ENCODE assay signal across 8 cellular contexts in the genomic region with DNA sequence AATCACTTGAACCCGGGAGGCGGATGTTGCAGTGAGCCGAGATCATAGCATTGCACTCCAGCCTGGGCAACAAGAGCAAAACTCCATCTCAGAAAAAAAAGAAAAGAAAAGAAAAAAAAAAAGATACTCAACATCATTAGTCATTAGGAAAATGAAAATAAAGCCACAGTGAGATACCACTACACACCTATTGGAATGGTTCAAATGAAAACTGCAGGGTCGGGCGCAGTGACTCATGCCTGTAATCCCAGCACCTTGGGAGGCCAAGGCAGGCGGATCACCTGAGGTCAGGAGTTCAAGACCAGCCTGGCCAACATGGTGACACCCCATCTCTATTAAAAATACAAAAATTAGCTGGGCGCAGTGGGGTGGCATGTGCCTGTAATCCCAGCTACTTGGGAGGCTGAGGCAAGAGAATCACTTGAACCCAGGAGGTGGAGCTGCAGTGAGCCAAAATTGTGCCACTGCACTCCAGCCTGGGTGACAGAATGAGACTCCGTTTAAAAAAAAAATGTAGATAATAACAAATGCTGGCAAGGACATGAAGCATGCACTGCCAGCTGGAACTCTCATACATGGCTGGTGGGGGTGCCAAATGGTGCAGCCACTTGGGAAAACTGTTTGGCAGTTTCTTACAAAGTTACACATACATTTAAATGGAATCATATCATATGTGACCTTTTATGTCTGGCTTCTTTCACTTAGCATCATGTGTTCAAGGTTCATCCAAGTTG.
DNase-seq lines count a peak whose midpoint lies in the region; ATAC-seq, FAIRE-seq and TF ChIP-seq lines count a peak whose summit lies in the region.
"Not testable (repeated sequence)": the region's sequence is repeated elsewhere in the genome, so short reads cannot be mapped to it uniquely, and the experiment has no call there.

No MANE protein-coding gene starts in this region.

- not testable (repeated sequence) for FAIRE-seq in GM12878 (lab: Jason Lieb, UNC)

- not testable (repeated sequence) for H3K36me3 ChIP-seq in GM12878 (ENCODE audit: control insufficient read depth in 2 of 2, insufficient read depth in 2 of 2, low read length in 1 of 2)

- peak; percentile 71 for ATAC-seq in activated CD8-positive, alpha-beta memory T cell treated with anti-CD3 and anti-CD28 coated beads, Interleukin-2, amount 10 ng/mL, durations not matched to agents 7 days and 5 days
- ATAC-seq in GM12878 = peak; percentile 71
- ATAC-seq in stimulated activated naive CD8-positive, alpha-beta T cell treated with anti-CD3 and anti-CD28 coated beads, Interleukin-15, amount 100 ng/mL, for 72 hours = peak; percentile 81

- not testable (repeated sequence) for TF ChIP-seq EP300 in GM12878 (IDR thresholded peaks at IDR 0.05; ENCODE audit: borderline replicate concordance in 1 of 2, control insufficient read depth in 1 of 2, low read depth in 2 of 2, low read length in 2 of 2)

- TF ChIP-seq POLR2A in GM12878 (IDR thresholded peaks at IDR 0.05; ENCODE audit: low read depth, low read length) = not testable (repeated sequence)

- not testable (repeated sequence) for H3K4me1 ChIP-seq in GM12878 (ENCODE audit: control insufficient read depth, insufficient read depth, low read length)

- not testable (repeated sequence) for H3K4me3 Mint-ChIP-seq in T-helper 2 cell treated with Interferon-gamma antibody and Interleukin-4, amounts not matched to agents 5 μg/mL and 100 μg/mL, for 36 hours; activated CD8-positive, alpha-beta memory T cell treated with anti-CD3 and anti-CD28 coated beads, Interleukin-2, amount 10 ng/mL, durations not matched to agents 7 days and 5 days; stimulated activated naive CD8-positive, alpha-beta T cell treated with anti-CD3 and anti-CD28 coated beads, Interleukin-15, amount 100 ng/mL, for 72 hours

- TF ChIP-seq CTCF in GM12865 (IDR thresholded peaks at IDR 0.05; ENCODE audit: insufficient read depth, low read depth, low read length, missing control alignments); GM12878 (IDR thresholded peaks at IDR 0.05 in 2 of 3, conservative IDR thresholded peaks at IDR 0.05 in 1 of 3; ENCODE audit: control insufficient read depth in 2 of 3, extremely low read depth in 1 of 3, insufficient read depth in 1 of 3, low read depth in 3 of 3, low read length in 3 of 3): not testable (repeated sequence)

- H3K9ac ChIP-seq in GM12878 (ENCODE audit: control insufficient read depth, insufficient read depth, low read length) = not testable (repeated sequence)

- not testable (repeated sequence) for H3K27ac ChIP-seq in GM12878 (ENCODE audit: control insufficient read depth, insufficient read depth)

- H3K27ac Mint-ChIP-seq in T-helper 2 cell treated with Interferon-gamma antibody and Interleukin-4, amounts not matched to agents 5 μg/mL and 100 μg/mL, for 36 hours; activated CD8-positive, alpha-beta memory T cell treated with anti-CD3 and anti-CD28 coated beads, Interleukin-2, amount 10 ng/mL, durations not matched to agents 7 days and 5 days: not testable (repeated sequence)
- H3K27ac Mint-ChIP-seq in stimulated activated naive CD8-positive, alpha-beta T cell treated with anti-CD3 and anti-CD28 coated beads, Interleukin-15, amount 100 ng/mL, for 72 hours = peak overlapping the region in 1 of 2 donors; percentile 85

- H3K79me2 ChIP-seq in GM12878 (ENCODE audit: control insufficient read depth, insufficient read depth, low read length) = not testable (repeated sequence)

- CTCF ChIA-PET in activated CD8-positive, alpha-beta memory T cell treated with anti-CD3 and anti-CD28 coated beads, Interleukin-2, amount 10 ng/mL, durations not matched to agents 7 days and 5 days (lab: Charles Lee) = not testable (repeated sequence)
- CTCF ChIA-PET in GM12878 (lab: Yijun Ruan, JAX) = interaction anchor here (0.6 to 0.7 kb wide), 3 partner anchors 20 to 119 kb away, joined by 3 to 4 read pairs (median 3); no protein-coding TSS in a partner anchor

- not testable (repeated sequence) for H3K27me3 ChIP-seq in GM12878 (replicated peaks in 1 of 2; ENCODE audit: control insufficient read depth in 2 of 2, insufficient read depth in 2 of 2, low read length in 1 of 2)

- not testable (repeated sequence) for TF ChIP-seq RAD21 in GM12878 (IDR thresholded peaks at IDR 0.05; ENCODE audit: insufficient read depth, low read depth, low read length)

- not testable (repeated sequence) for H3K36me3 Mint-ChIP-seq in T-helper 2 cell treated with Interferon-gamma antibody and Interleukin-4, amounts not matched to agents 5 μg/mL and 100 μg/mL, for 36 hours (ENCODE audit: low read depth); activated CD8-positive, alpha-beta memory T cell treated with anti-CD3 and anti-CD28 coated beads, Interleukin-2, amount 10 ng/mL, durations not matched to agents 7 days and 5 days

- POLR2A ChIA-PET in GM12878 (lab: Charles Lee) = not testable (repeated sequence)

- not testable (repeated sequence) for BruUV-seq in GM12878 (replicated peaks; lab: Mats Ljungman, UMichigan)

- not testable (repeated sequence) for H3K4me2 ChIP-seq in GM12878 (ENCODE audit: control insufficient read depth, insufficient read depth)

- DNase-seq in GM12865 (ENCODE audit: low read depth) = peak; percentile 41
- peak; percentile 18 for DNase-seq in T-helper 2 cell treated with Interferon-gamma antibody and Interleukin-4, amounts not matched to agents 5 μg/mL and 100 μg/mL, for 36 hours (ENCODE audit: low spot score)
- peak; percentile 60 for DNase-seq in activated CD8-positive, alpha-beta memory T cell treated with anti-CD3 and anti-CD28 coated beads, Interleukin-2, amount 10 ng/mL, durations not matched to agents 7 days and 5 days
- DNase-seq in activated naive CD4-positive, alpha-beta T cell treated with Interleukin-2 at 50 U/mL for 16 hours = peak; percentile 53
- not testable (repeated sequence) for DNase-seq in GM12878 (ENCODE audit: low read depth, low spot score)
- peak in 2 of 3 donors; percentile 45 to 50 for DNase-seq in stimulated activated CD4-positive, alpha-beta T cell treated with anti-CD3 and anti-CD28 coated beads, Interleukin-12 subunit alpha, Interleukin-12 subunit beta, amount 100 ng/mL, for 48 hours (ENCODE audit: low read depth in 2 of 3, low spot score in 1 of 3)
- peak; percentile 32 to 40 for DNase-seq in stimulated activated CD8-positive, alpha-beta memory T cell treated with anti-CD3 and anti-CD28 coated beads, Interleukin-15, amount 100 ng/mL, for 48 hours (ENCODE audit: low read depth in 2 of 2)
- peak; percentile 45 to 68 for DNase-seq in stimulated activated naive CD8-positive, alpha-beta T cell treated with anti-CD3 and anti-CD28 coated beads, Interleukin-15, amount 100 ng/mL, for 72 hours

- 54% methylated on average over 8 of the region's 8 CpGs for WGBS in GM12878 (ENCODE audit: insufficient coverage, insufficient replicate concordance, low lambda C conversion rate, missing lambda C conversion rate)

- in situ Hi-C loops in GM12878 (cut with MboI) = not testable (repeated sequence)

- not testable (repeated sequence) for H3K9me3 ChIP-seq in GM12878 (replicated peaks; ENCODE audit: control insufficient read depth, insufficient read depth, low read length)

- RAD21 ChIA-PET in GM12878 (lab: Charles Lee; ENCODE audit: unreplicated experiment) = interaction anchor here (1.0 kb wide), 1 partner anchor 33 kb away, joined by 3 read pairs; no protein-coding TSS in a partner anchor

- not testable (repeated sequence) for H3K4me3 ChIP-seq in GM12865 (ENCODE audit: low read depth, low read length); GM12878

- intact Hi-C loops in GM12878 (cut with micrococcal nuclease; ENCODE audit: unreplicated experiment) = not testable (repeated sequence)

- H3K4me1 Mint-ChIP-seq in T-helper 2 cell treated with Interferon-gamma antibody and Interleukin-4, amounts not matched to agents 5 μg/mL and 100 μg/mL, for 36 hours (ENCODE audit: low read depth) = peaks cover 11% of the 10 kb centered on the region
- H3K4me1 Mint-ChIP-seq in activated CD8-positive, alpha-beta memory T cell treated with anti-CD3 and anti-CD28 coated beads, Interleukin-2, amount 10 ng/mL, durations not matched to agents 7 days and 5 days = peaks cover 25% of the 10 kb centered on the region
- H3K4me1 Mint-ChIP-seq in stimulated activated naive CD8-positive, alpha-beta T cell treated with anti-CD3 and anti-CD28 coated beads, Interleukin-15, amount 100 ng/mL, for 72 hours = peaks cover 30% of the 10 kb centered on the region

- H3K9me3 Mint-ChIP-seq in T-helper 2 cell treated with Interferon-gamma antibody and Interleukin-4, amounts not matched to agents 5 μg/mL and 100 μg/mL, for 36 hours; activated CD8-positive, alpha-beta memory T cell treated with anti-CD3 and anti-CD28 coated beads, Interleukin-2, amount 10 ng/mL, durations not matched to agents 7 days and 5 days (ENCODE audit: low read depth); stimulated activated naive CD8-positive, alpha-beta T cell treated with anti-CD3 and anti-CD28 coated beads, Interleukin-15, amount 100 ng/mL, for 72 hours: not testable (repeated sequence)

- H4K20me1 ChIP-seq in GM12878 (ENCODE audit: control insufficient read depth, insufficient read depth) = not testable (repeated sequence)

- H2AFZ ChIP-seq in GM12878 (ENCODE audit: control insufficient read depth, low read depth, low read length) = not testable (repeated sequence)

- H3K27me3 Mint-ChIP-seq in T-helper 2 cell treated with Interferon-gamma antibody and Interleukin-4, amounts not matched to agents 5 μg/mL and 100 μg/mL, for 36 hours (ENCODE audit: low read depth) = peaks cover 40% of the 10 kb centered on the region
- H3K27me3 Mint-ChIP-seq in activated CD8-positive, alpha-beta memory T cell treated with anti-CD3 and anti-CD28 coated beads, Interleukin-2, amount 10 ng/mL, durations not matched to agents 7 days and 5 days = peaks cover 62% of the 10 kb centered on the region
- peaks cover 34% of the 10 kb centered on the region for H3K27me3 Mint-ChIP-seq in stimulated activated naive CD8-positive, alpha-beta T cell treated with anti-CD3 and anti-CD28 coated beads, Interleukin-15, amount 100 ng/mL, for 72 hours

- SMC1A ChIA-PET in GM12878 (lab: Charles Lee; ENCODE audit: uncharacterized antibody, unreplicated experiment) = not testable (repeated sequence)

TF ChIP-seq in GM12878, 131 proteins besides CTCF, POLR2A, EP300 and RAD21:
- TF ChIP-seq BHLHE40 (IDR thresholded peaks at IDR 0.05; ENCODE audit: borderline replicate concordance in 1 of 2, low read depth in 2 of 2, low read length in 1 of 2) (peak in 1 of 2 experiments; percentile 53; a peak in 1 of 4 replicates), NR2F1 (conservative IDR thresholded peaks at IDR 0.05) (0 out of 2 replicates have a peak, but pooled peaks have one; percentile 30), IKZF2 (IDR thresholded peaks at IDR 0.05) (peak; percentile 38 to 55; a peak in 3 of 4 replicates), JUNB (IDR thresholded peaks at IDR 0.05) (peak; percentile 52; the same call in 1 of the 2 replicates), RUNX3 (IDR thresholded peaks at IDR 0.05; ENCODE audit: low read length) (peak; percentile 37; the same call in 1 of the 2 replicates)
TF ChIP-seq in GM12878: peak in this region for 5; not testable (repeated sequence) for 126.
